ENCODE assay signal across 1 cellular context in the genomic region with DNA sequence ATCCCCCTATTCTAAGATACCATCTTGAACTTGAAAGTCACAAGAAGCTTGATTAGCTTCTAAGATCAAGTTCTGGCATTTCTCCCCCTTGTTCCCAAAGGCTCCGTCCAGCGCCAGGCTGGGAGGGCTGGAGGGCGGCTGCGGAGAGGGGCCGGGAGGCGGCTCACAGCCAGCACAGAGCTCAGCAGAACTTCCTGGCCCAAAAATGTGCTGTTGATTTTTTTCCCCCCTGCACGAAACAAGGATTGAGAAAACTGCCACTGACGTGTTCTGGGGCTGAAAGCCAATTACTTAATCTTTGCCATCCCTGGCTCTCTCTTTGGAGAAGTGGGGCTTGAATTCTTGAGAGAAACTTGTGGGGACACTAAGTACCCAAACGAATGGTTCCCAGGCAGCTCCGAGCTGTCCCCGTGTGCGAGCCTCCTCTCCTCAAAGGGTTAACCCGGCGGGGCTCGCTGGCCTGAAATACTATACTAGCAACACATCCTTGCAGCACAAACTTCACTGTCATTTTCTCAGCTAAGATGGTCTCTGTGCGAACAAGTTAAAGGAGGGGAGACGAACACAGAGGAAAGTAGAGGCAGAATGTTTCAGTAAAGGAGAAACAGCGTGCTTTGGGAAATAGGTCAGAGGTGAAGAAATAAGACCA.
TF ChIP-seq lines count a peak whose summit lies in the region.

No MANE protein-coding gene starts in this region.

TF ChIP-seq in HepG2, 621 proteins besides CTCF, POLR2A, EP300 and RAD21 (continued from another document and continues in another):
- TF ChIP-seq HNF1A (IDR thresholded peaks at IDR 0.05; ENCODE audit: low read depth) (0 out of 2 replicates have a peak, but pooled peaks have one; percentile 33), HNF1A (CRISPR knock-in tag; IDR thresholded peaks at IDR 0.05; ENCODE audit: borderline replicate concordance) (no peak; the same call in 1 of the 2 replicates), NBN (conservative IDR thresholded peaks at IDR 0.05) (no peak), SNAPC5 (CRISPR knock-in tag; IDR thresholded peaks at IDR 0.05; ENCODE audit: borderline replicate concordance) (0 out of 2 replicates have a peak, but pooled peaks have one; percentile 78), E2F5 (CRISPR knock-in tag; conservative IDR thresholded peaks at IDR 0.05) (no peak), LCORL (IDR thresholded peaks at IDR 0.05) (no peak), LCORL (CRISPR knock-in tag; IDR thresholded peaks at IDR 0.05) (peak; percentile 28; the same call in 1 of the 2 replicates), KLF16 (CRISPR knock-in tag; IDR thresholded peaks at IDR 0.05) (peak in 1 of 2 experiments; percentile 18; a peak in 1 of 4 replicates), ZNF292 (CRISPR knock-in tag; IDR thresholded peaks at IDR 0.05; ENCODE audit: borderline replicate concordance, low read depth) (peak; percentile 84; the same call in 1 of the 2 replicates), KDM3A (CRISPR knock-in tag; IDR thresholded peaks at IDR 0.05; ENCODE audit: low read depth) (peak; percentile 21; the same call in 1 of the 2 replicates), ETV5 (CRISPR knock-in tag; IDR thresholded peaks at IDR 0.05; ENCODE audit: borderline replicate concordance) (0 out of 2 replicates have a peak, but pooled peaks have one; percentile 7), HDAC2 (CRISPR knock-in tag; IDR thresholded peaks at IDR 0.05) (0 out of 2 replicates have a peak, but pooled peaks have one; percentile 19), AGO1 (IDR thresholded peaks at IDR 0.05; ENCODE audit: low read depth, low read length, poor library complexity, severe bottlenecking) (no peak), FOSL2 (CRISPR knock-in tag; IDR thresholded peaks at IDR 0.05) (0 out of 2 replicates have a peak, but pooled peaks have one; percentile 10), ZNF354B (CRISPR knock-in tag; IDR thresholded peaks at IDR 0.05) (no peak), ARNT2 (CRISPR knock-in tag; IDR thresholded peaks at IDR 0.05; ENCODE audit: low read depth) (peak; percentile 55; the same call in 1 of the 2 replicates), SUZ12 (IDR thresholded peaks at IDR 0.05; ENCODE audit: low read depth, low read length) (no peak), NCOR1 (IDR thresholded peaks at IDR 0.05; ENCODE audit: borderline replicate concordance, low read length) (no peak), ZNF646 (CRISPR knock-in tag; IDR thresholded peaks at IDR 0.05) (no peak), KAT7 (CRISPR knock-in tag; IDR thresholded peaks at IDR 0.05; ENCODE audit: borderline replicate concordance) (peak; percentile 19; the same call in 1 of the 2 replicates), HDAC1 (CRISPR knock-in tag; IDR thresholded peaks at IDR 0.05) (0 out of 2 replicates have a peak, but pooled peaks have one; percentile 48), XRCC5 (optimal IDR thresholded peaks at IDR 0.05; ENCODE audit: low read length) (peak; percentile 14)
- TF ChIP-seq, protein P1, sequence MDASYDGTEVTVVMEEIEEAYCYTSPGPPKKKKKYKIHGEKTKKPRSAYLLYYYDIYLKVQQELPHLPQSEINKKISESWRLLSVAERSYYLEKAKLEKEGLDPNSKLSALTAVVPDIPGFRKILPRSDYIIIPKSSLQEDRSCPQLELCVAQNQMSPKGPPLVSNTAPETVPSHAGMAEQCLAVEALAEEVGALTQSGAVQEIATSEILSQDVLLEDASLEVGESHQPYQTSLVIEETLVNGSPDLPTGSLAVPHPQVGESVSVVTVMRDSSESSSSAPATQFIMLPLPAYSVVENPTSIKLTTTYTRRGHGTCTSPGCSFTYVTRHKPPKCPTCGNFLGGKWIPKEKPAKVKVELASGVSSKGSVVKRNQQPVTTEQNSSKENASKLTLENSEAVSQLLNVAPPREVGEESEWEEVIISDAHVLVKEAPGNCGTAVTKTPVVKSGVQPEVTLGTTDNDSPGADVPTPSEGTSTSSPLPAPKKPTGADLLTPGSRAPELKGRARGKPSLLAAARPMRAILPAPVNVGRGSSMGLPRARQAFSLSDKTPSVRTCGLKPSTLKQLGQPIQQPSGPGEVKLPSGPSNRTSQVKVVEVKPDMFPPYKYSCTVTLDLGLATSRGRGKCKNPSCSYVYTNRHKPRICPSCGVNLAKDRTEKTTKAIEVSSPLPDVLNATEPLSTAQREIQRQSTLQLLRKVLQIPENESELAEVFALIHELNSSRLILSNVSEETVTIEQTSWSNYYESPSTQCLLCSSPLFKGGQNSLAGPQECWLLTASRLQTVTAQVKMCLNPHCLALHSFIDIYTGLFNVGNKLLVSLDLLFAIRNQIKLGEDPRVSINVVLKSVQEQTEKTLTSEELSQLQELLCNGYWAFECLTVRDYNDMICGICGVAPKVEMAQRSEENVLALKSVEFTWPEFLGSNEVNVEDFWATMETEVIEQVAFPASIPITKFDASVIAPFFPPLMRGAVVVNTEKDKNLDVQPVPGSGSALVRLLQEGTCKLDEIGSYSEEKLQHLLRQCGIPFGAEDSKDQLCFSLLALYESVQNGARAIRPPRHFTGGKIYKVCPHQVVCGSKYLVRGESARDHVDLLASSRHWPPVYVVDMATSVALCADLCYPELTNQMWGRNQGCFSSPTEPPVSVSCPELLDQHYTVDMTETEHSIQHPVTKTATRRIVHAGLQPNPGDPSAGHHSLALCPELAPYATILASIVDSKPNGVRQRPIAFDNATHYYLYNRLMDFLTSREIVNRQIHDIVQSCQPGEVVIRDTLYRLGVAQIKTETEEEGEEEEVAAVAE (CRISPR knock-in tag; IDR thresholded peaks at IDR 0.05; ENCODE audit: borderline replicate concordance), result no peak
- TF ChIP-seq, protein P2, sequence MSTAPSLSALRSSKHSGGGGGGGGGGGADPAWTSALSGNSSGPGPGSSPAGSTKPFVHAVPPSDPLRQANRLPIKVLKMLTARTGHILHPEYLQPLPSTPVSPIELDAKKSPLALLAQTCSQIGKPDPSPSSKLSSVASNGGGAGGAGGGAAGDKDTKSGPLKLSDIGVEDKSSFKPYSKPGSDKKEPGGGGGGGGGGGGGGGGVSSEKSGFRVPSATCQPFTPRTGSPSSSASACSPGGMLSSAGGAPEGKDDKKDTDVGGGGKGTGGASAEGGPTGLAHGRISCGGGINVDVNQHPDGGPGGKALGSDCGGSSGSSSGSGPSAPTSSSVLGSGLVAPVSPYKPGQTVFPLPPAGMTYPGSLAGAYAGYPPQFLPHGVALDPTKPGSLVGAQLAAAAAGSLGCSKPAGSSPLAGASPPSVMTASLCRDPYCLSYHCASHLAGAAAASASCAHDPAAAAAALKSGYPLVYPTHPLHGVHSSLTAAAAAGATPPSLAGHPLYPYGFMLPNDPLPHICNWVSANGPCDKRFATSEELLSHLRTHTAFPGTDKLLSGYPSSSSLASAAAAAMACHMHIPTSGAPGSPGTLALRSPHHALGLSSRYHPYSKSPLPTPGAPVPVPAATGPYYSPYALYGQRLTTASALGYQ (CRISPR knock-in tag; IDR thresholded peaks at IDR 0.05), result no peak
- TF ChIP-seq, protein P3, sequence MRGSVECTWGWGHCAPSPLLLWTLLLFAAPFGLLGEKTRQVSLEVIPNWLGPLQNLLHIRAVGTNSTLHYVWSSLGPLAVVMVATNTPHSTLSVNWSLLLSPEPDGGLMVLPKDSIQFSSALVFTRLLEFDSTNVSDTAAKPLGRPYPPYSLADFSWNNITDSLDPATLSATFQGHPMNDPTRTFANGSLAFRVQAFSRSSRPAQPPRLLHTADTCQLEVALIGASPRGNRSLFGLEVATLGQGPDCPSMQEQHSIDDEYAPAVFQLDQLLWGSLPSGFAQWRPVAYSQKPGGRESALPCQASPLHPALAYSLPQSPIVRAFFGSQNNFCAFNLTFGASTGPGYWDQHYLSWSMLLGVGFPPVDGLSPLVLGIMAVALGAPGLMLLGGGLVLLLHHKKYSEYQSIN (CRISPR knock-in tag; IDR thresholded peaks at IDR 0.05; ENCODE audit: borderline replicate concordance), result no peak
